Comparison of ENCODE assay signal across 8 cellular contexts in the genomic region with DNA sequence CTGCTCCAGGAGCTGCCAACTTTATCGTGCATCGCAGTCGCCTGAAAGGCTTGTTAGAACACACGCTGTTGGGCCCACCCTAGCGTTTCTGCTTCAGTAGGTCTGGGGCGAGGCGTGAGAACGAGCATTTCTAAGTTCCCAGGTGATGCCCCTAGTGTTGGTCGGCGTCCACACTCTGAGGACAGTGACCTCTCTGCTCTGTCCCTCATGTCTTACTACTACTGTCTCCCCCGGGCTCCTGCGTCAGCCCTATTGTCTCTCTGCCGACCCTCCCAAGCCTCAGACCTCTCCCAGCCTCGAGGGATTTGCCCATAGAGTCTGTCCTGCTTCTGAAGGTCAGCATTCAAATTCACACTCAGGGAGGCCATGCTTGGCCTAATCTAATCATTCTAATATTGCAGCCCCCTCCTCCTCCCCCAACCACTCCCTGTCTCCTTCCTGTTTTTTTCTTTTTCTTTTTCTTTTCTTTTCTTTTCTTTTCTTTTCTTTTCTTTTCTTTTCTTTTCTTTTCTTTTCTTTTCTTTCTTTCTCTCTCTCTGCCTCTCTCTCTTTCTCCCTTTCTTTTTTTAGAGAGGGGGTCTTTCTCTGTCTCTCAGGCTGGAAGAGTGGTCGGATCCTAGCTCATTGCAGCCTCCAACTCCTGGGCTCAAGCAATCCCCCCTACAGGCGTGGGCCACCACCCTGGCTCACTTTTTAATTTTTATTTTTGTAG. TPM values are rescaled to one million over a fixed set of nuclear protein-coding genes. Genes with fewer than 3 reads are reported as not detected.
DNase-seq lines count a peak whose midpoint lies in the region; ATAC-seq and TF ChIP-seq lines count a peak whose summit lies in the region.

No MANE protein-coding gene starts in this region.

- H3K4me1 ChIP-seq in PC-3 (ENCODE audit: insufficient read depth, low read length) (peaks cover 15% of the 10 kb centered on the region), lower lobe of right lung (peaks cover 5% of the 10 kb centered on the region), thymus (ENCODE audit: control insufficient read depth, insufficient read depth, low read length) (no peaks in the 10 kb centered on the region)

- H3K4me2 ChIP-seq in PC-3 (ENCODE audit: low read length) = peak overlapping the region; percentile 93

- no peaks in the 10 kb centered on the region for H3K9me2 ChIP-seq in PC-3 (replicated peaks; ENCODE audit: low read length)

- H3K9me3 ChIP-seq in PC-3 (ENCODE audit: low read length) = no peaks in the 10 kb centered on the region
- H3K9me3 ChIP-seq in lower lobe of right lung = no peaks in the 10 kb centered on the region
- no peaks in the 10 kb centered on the region for H3K9me3 ChIP-seq in thymus (ENCODE audit: control insufficient read depth)

- DNase-seq in ELR (ENCODE audit: low read depth) (peak; percentile 55), PC-3 (peak; percentile 64), choroid plexus epithelial cell (ENCODE audit: low read depth) (no peak), lower lobe of right lung (peak; percentile 57), NAMALWA (ENCODE audit: low spot score) (no peak)

- TSS peak; percentile 41 for BruUV-seq in PC-3 (replicated peaks; lab: Mats Ljungman, UMichigan)

- H3K79me2 ChIP-seq in PC-3 (ENCODE audit: low read length) = peaks cover 30% of the 10 kb centered on the region

- peak overlapping the region; percentile 80 for H3K9ac ChIP-seq in PC-3 (ENCODE audit: low read length)

- H3K27me3 ChIP-seq in PC-3 (ENCODE audit: low read length) (no peaks in the 10 kb centered on the region), lower lobe of right lung (ENCODE audit: low read depth) (no peaks in the 10 kb centered on the region), thymus (ENCODE audit: control insufficient read depth, insufficient read depth) (no peaks in the 10 kb centered on the region)

- 0 out of 2 replicates have a peak overlapping the region, but pooled peaks have one; percentile 34 for H3K27ac ChIP-seq in PC-3 (ENCODE audit: low read length)
- H3K27ac ChIP-seq in lower lobe of right lung = peak overlapping the region; percentile 93
- peak overlapping the region; percentile 90 for H3K27ac ChIP-seq in thymus (ENCODE audit: low read depth)

- POLR2A ChIA-PET in PC-3 (lab: Charles Lee; ENCODE audit: unreplicated experiment) = no interaction called here

- CTCF ChIA-PET in PC-3 (lab: Charles Lee) = no interaction called here

- H3K36me3 ChIP-seq in PC-3 (ENCODE audit: low read depth, low read length) (no peaks in the 10 kb centered on the region), lower lobe of right lung (no peaks in the 10 kb centered on the region), thymus (ENCODE audit: control insufficient read depth, insufficient read depth) (no peaks in the 10 kb centered on the region)

- WGBS in thymus = 13% methylated on average over 16 of the region's 16 CpGs

- H2AFZ ChIP-seq in PC-3 (ENCODE audit: low read length) = peak overlapping the region; percentile 93

- peak; percentile 44 for ATAC-seq in GM19438 (IDR thresholded peaks at IDR 0.05; ENCODE audit: low read depth, unreplicated experiment)
- peak; percentile 51 for ATAC-seq in HG03442 (IDR thresholded peaks at IDR 0.05; ENCODE audit: unreplicated experiment)
- peak; percentile 69 for ATAC-seq in PC-3
- ATAC-seq in lower lobe of right lung = peak; percentile 67 to 73

- peak overlapping the region; percentile 84 for H3K4me3 ChIP-seq in PC-3 (ENCODE audit: low read length)
- H3K4me3 ChIP-seq in choroid plexus epithelial cell (ENCODE audit: low read depth, low read length) = peak overlapping the region; percentile 88
- peak overlapping the region; percentile 91 for H3K4me3 ChIP-seq in lower lobe of right lung
- peak overlapping the region; percentile 57 for H3K4me3 ChIP-seq in thymus (ENCODE audit: low read length)

- no peaks in the 10 kb centered on the region for H4K20me1 ChIP-seq in PC-3 (ENCODE audit: low read length)

- peak; percentile 37 for TF ChIP-seq CTCF in PC-3 (conservative IDR thresholded peaks at IDR 0.05; ENCODE audit: low read depth, low read length)
- peak; percentile 18 for TF ChIP-seq CTCF in choroid plexus epithelial cell (conservative IDR thresholded peaks at IDR 0.05; ENCODE audit: low read depth, low read length)
- no peak for TF ChIP-seq CTCF in lower lobe of right lung (IDR thresholded peaks at IDR 0.05)

- intact Hi-C loops in PC-3 (cut with micrococcal nuclease) = no loop called here
- intact Hi-C loops in lower lobe of right lung (cut with DNase I) = no loop called here

- no peaks in the 10 kb centered on the region for H3F3A ChIP-seq in PC-3 (ENCODE audit: low read length, unreplicated experiment)

RNA-seq across cellular contexts. Expression of a gene that starts 0.9 kb away (rescaled TPM):
- total RNA-seq in PC-3 (2014; rRNA removed) (16.2 and 16.6 TPM in 2 replicates), lower lobe of right lung (12.8 TPM)
- 6.1 TPM for polyA plus RNA-seq in thymus

Comparison
In these comparisons a context has a peak if more than half of its experiments do, and no peak if none do; other contexts are left out.
1. DNase-seq: peak in ELR (single experiment), PC-3 (single experiment) and lower lobe of right lung (single experiment); none in choroid plexus epithelial cell (single experiment) and NAMALWA (single experiment).
2. H3K27ac ChIP-seq: peak in every context shown above with its lines; median percentile 93 in lower lobe of right lung; 90 in thymus; 34 in PC-3.
3. Peak in every context shown above with its lines, with median percentiles within 50 percentile points of each other: ATAC-seq and H3K4me3 ChIP-seq.